ENCODE assay signal across 21 cellular contexts in the genomic region with DNA sequence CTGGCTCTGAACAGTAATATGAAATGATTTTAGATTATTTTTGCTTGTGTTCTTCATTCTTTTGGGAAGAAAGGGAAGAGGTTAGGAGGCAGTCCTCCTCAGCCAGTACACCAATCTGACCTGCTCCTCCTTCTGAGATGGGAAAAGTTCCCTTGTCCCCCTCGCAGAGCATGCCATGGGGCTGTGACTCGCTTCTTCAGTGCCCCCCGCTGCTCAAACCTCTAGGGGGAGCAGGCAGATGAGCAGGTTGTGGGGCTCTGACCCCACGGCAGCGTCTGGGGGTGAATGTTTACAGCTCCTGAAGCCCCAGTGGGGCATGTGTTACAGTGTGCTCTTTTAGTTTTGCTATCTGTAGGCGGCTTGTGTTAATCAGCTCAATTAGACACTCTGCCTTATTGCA. TPM values are rescaled to one million over a fixed set of nuclear protein-coding genes. Genes with fewer than 3 reads are reported as not detected.
DNase-seq lines count a peak whose midpoint lies in the region; ATAC-seq, FAIRE-seq and TF ChIP-seq lines count a peak whose summit lies in the region.
"Had no signal": no experiment of that assay in that cellular context is flagged by ENCODE, and none has a peak within 500 bp of the region (broad histone marks: within the 10 kb centered on the region; RNA-seq: fewer than 3 reads in every experiment).

No MANE protein-coding gene starts in this region.

- H3K27me3 Mint-ChIP-seq in activated CD8-positive, alpha-beta T cell treated with anti-CD3 and anti-CD28 coated beads for 36 hours: no peaks in the 10 kb centered on the region
- no peaks in the 10 kb centered on the region for H3K27me3 Mint-ChIP-seq in activated CD8-positive, alpha-beta T cell treated with anti-CD3 and anti-CD28 coated beads, Interleukin-2, amount 10 ng/mL, durations not matched to agents 7 days and 5 days (ENCODE audit: low read depth)

- no peak for FAIRE-seq in K562 (lab: Jason Lieb, UNC)
- FAIRE-seq: D721Med had no signal

- TF ChIP-seq EP300 in K562 (IDR thresholded peaks at IDR 0.05; ENCODE audit: low read length) (no peak), transverse colon (IDR thresholded peaks at IDR 0.05; ENCODE audit: low read depth) (no peak)

- H4K20me1 ChIP-seq in Loucy (ENCODE audit: insufficient read depth, low read length, poor library complexity, severe bottlenecking) (no peaks in the 10 kb centered on the region), K562 (replicated peaks; ENCODE audit: control insufficient read depth, insufficient read depth, low read length) (no peaks in the 10 kb centered on the region)
- H4K20me1 ChIP-seq: BLaER1 had no signal

- H3K4me2 ChIP-seq in Loucy (ENCODE audit: low read depth, low read length, poor library complexity, severe bottlenecking) (no peak overlapping the region), K562 (ENCODE audit: insufficient read depth, low read length) (no peak overlapping the region)
- H3K4me2 ChIP-seq: BLaER1 had no signal

- TF ChIP-seq CTCF in activated CD8-positive, alpha-beta T cell treated with anti-CD3 and anti-CD28 coated beads for 36 hours (IDR thresholded peaks at IDR 0.05): no peak
- TF ChIP-seq CTCF in GM06990 (IDR thresholded peaks at IDR 0.05; ENCODE audit: insufficient read depth, low read length, poor library complexity, severe bottlenecking): peak; percentile 29
- 0 out of 2 replicates have a peak, but pooled peaks have one; percentile 14 for TF ChIP-seq CTCF in Loucy (conservative IDR thresholded peaks at IDR 0.05; ENCODE audit: low read length)
- TF ChIP-seq CTCF in K562 (IDR thresholded peaks at IDR 0.05 in 2 of 3, conservative IDR thresholded peaks at IDR 0.05 in 1 of 3; ENCODE audit: insufficient read depth in 2 of 3, low read depth in 1 of 3, low read length in 3 of 3): peak in 2 of 3 experiments; percentile 28 to 35; a peak in 2 of 6 replicates
- TF ChIP-seq CTCF in transverse colon (IDR thresholded peaks at IDR 0.05): no peak

- H2AFZ ChIP-seq in Loucy (ENCODE audit: low read length): no peak overlapping the region
- H2AFZ ChIP-seq in K562 (ENCODE audit: low read depth, low read length): 0 out of 2 replicates have a peak overlapping the region, but pooled peaks have one; percentile 51

- H3K27ac Mint-ChIP-seq in activated CD8-positive, alpha-beta T cell treated with anti-CD3 and anti-CD28 coated beads for 36 hours: no peak overlapping the region
- no peak overlapping the region for H3K27ac Mint-ChIP-seq in activated CD8-positive, alpha-beta T cell treated with anti-CD3 and anti-CD28 coated beads, Interleukin-2, amount 10 ng/mL, durations not matched to agents 7 days and 5 days
- H3K27ac Mint-ChIP-seq: CD8-positive, alpha-beta T cell had no signal

- H3K36me3 ChIP-seq in GM06990 (ENCODE audit: control insufficient read depth, insufficient read depth, low read length): no peaks in the 10 kb centered on the region
- H3K36me3 ChIP-seq in Loucy (ENCODE audit: insufficient read depth, low read length): no peaks in the 10 kb centered on the region
- H3K36me3 ChIP-seq in K562 (ENCODE audit: control insufficient read depth, insufficient read depth, low read length): no peaks in the 10 kb centered on the region
- H3K36me3 ChIP-seq in transverse colon: no peaks in the 10 kb centered on the region
- H3K36me3 ChIP-seq: BLaER1, Peyer's patch had no signal

- H3K9ac ChIP-seq in Loucy (ENCODE audit: low read depth, low read length, poor library complexity, severe bottlenecking) (no peak overlapping the region), K562 (ENCODE audit: insufficient read depth in 1 of 2, low read depth in 2 of 2, low read length in 2 of 2) (no peak overlapping the region)
- H3K9ac ChIP-seq: BLaER1 had no signal

- no peak for TF ChIP-seq RAD21 in K562 (CRISPR knock-in tag; conservative IDR thresholded peaks at IDR 0.05 in 1 of 2, IDR thresholded peaks at IDR 0.05 in 1 of 2)

- H3K27ac ChIP-seq in K562 (ENCODE audit: extremely low read depth, low read depth, low read length) (no peak overlapping the region), transverse colon (no peak overlapping the region)
- H3K27ac ChIP-seq: BLaER1, Peyer's patch, SK-N-MC had no signal

- in situ Hi-C loops in K562 (cut with MboI) (no loop called here), transverse colon (cut with MboI; ENCODE audit: low pct_ligation_motif_present in 1 of 4, low pct_unique_long_range_greater_than_20kb in 1 of 4, low sequenced_read_pairs in 3 of 4) (loop anchor here in 1 of 4 donors (5.0 kb wide), 1 partner anchor 38 kb away; no protein-coding TSS in a partner anchor)

- H3K79me2 ChIP-seq in Loucy (ENCODE audit: insufficient read depth, low read length): no peaks in the 10 kb centered on the region
- no peaks in the 10 kb centered on the region for H3K79me2 ChIP-seq in K562 (ENCODE audit: control insufficient read depth, insufficient read depth, low read length)

- no peaks in the 10 kb centered on the region for H3F3A ChIP-seq in Loucy (ENCODE audit: low read depth)

- WGBS in K562 (ENCODE audit: insufficient coverage, low coverage, missing lambda C conversion rate): 19% methylated on average over 4 of the region's 6 CpGs
- WGBS in transverse colon (ENCODE audit: low coverage in 1 of 2), 2 donors: 76 to 100% methylated on average over 3 to 6 of the region's 6 CpGs

- no peak for TF ChIP-seq POLR2A in K562 (conservative IDR thresholded peaks at IDR 0.05)
- no peak for TF ChIP-seq POLR2A in transverse colon (IDR thresholded peaks at IDR 0.05)

- intact Hi-C loops in activated CD8-positive, alpha-beta T cell treated with anti-CD3 and anti-CD28 coated beads for 36 hours (cut with micrococcal nuclease): loop anchor here (5.0 kb wide), 1 partner anchor 48 kb away; no protein-coding TSS in a partner anchor
- intact Hi-C loops in K562 (cut with micrococcal nuclease) (no loop called here), transverse colon (cut with DNase I; ENCODE audit: low total_unique reads) (no loop called here)

- no peak for ATAC-seq in activated CD8-positive, alpha-beta T cell treated with anti-CD3 and anti-CD28 coated beads for 36 hours
- no peak for ATAC-seq in activated CD8-positive, alpha-beta T cell treated with anti-CD3 and anti-CD28 coated beads, Interleukin-2, amount 10 ng/mL, durations not matched to agents 7 days and 5 days
- peak; percentile 63 for ATAC-seq in K562
- ATAC-seq: CD8-positive, alpha-beta T cell; Right ventricle myocardium inferior had no signal

- no peaks in the 10 kb centered on the region for H3K9me3 Mint-ChIP-seq in activated CD8-positive, alpha-beta T cell treated with anti-CD3 and anti-CD28 coated beads for 36 hours
- H3K9me3 Mint-ChIP-seq in activated CD8-positive, alpha-beta T cell treated with anti-CD3 and anti-CD28 coated beads, Interleukin-2, amount 10 ng/mL, durations not matched to agents 7 days and 5 days (ENCODE audit: insufficient read depth): no peaks in the 10 kb centered on the region
- H3K9me3 Mint-ChIP-seq: CD8-positive, alpha-beta T cell had no signal

- H3K4me3 Mint-ChIP-seq in activated CD8-positive, alpha-beta T cell treated with anti-CD3 and anti-CD28 coated beads for 36 hours: no peak overlapping the region
- no peak overlapping the region for H3K4me3 Mint-ChIP-seq in activated CD8-positive, alpha-beta T cell treated with anti-CD3 and anti-CD28 coated beads, Interleukin-2, amount 10 ng/mL, durations not matched to agents 7 days and 5 days
- H3K4me3 Mint-ChIP-seq: CD8-positive, alpha-beta T cell had no signal

- H3K27me3 ChIP-seq in GM06990 (replicated peaks; ENCODE audit: control insufficient read depth, insufficient read depth, low read length) (no peaks in the 10 kb centered on the region; the same call in 1 of the 2 replicates), Loucy (ENCODE audit: insufficient read depth, low read length, poor library complexity, severe bottlenecking) (no peaks in the 10 kb centered on the region), K562 (ENCODE audit: control insufficient read depth in 2 of 2, insufficient read depth in 2 of 2, low read length in 2 of 2) (no peaks in the 10 kb centered on the region), transverse colon (no peaks in the 10 kb centered on the region)
- H3K27me3 ChIP-seq: BLaER1, Peyer's patch had no signal

- peaks cover 40% of the 10 kb centered on the region for H3K4me1 Mint-ChIP-seq in activated CD8-positive, alpha-beta T cell treated with anti-CD3 and anti-CD28 coated beads for 36 hours (ENCODE audit: low read depth)
- H3K4me1 Mint-ChIP-seq in activated CD8-positive, alpha-beta T cell treated with anti-CD3 and anti-CD28 coated beads, Interleukin-2, amount 10 ng/mL, durations not matched to agents 7 days and 5 days (ENCODE audit: low read depth): peaks cover 6% of the 10 kb centered on the region

- H3K9me3 ChIP-seq in Loucy (ENCODE audit: insufficient read depth, low read depth, low read length): no peaks in the 10 kb centered on the region
- no peaks in the 10 kb centered on the region for H3K9me3 ChIP-seq in K562 (replicated peaks; ENCODE audit: control insufficient read depth, insufficient read depth, low read depth, low read length)
- H3K9me3 ChIP-seq in transverse colon: no peaks in the 10 kb centered on the region
- H3K9me3 ChIP-seq: BLaER1, Peyer's patch had no signal

- DNase-seq in activated CD8-positive, alpha-beta T cell treated with anti-CD3 and anti-CD28 coated beads for 36 hours: peak; percentile 8
- no peak for DNase-seq in activated CD8-positive, alpha-beta T cell treated with anti-CD3 and anti-CD28 coated beads, Interleukin-2, amount 10 ng/mL, durations not matched to agents 7 days and 5 days
- DNase-seq in GM06990 (ENCODE audit: extremely low read depth, insufficient read length) (no peak), K562 (ENCODE audit: extremely low read depth in 1 of 4, low spot score in 3 of 4) (peak in 1 of 4 experiments; percentile 18), transverse colon (no peak), DMS79 treated with DMSO at 0.1 percent for 48 hours (lab: John Stamatoyannopoulos, UW) (no peak), NCI-H2196 treated with DMSO at 0.1 percent for 48 hours (lab: John Stamatoyannopoulos, UW; ENCODE audit: unreplicated experiment) (no peak)
- DNase-seq: CD8-positive, alpha-beta T cell; GDM1; HCEC 1CT; KG1; NCI-H1092; NCI-H146; NCI-H2227 treated with DMSO at 0.1 percent for 48 hours; NCI-H524 treated with DMSO at 0.1 percent for 48 hours; Peyer's patch had no signal

- H3K36me3 Mint-ChIP-seq in activated CD8-positive, alpha-beta T cell treated with anti-CD3 and anti-CD28 coated beads for 36 hours (ENCODE audit: low read depth): no peaks in the 10 kb centered on the region
- H3K36me3 Mint-ChIP-seq in activated CD8-positive, alpha-beta T cell treated with anti-CD3 and anti-CD28 coated beads, Interleukin-2, amount 10 ng/mL, durations not matched to agents 7 days and 5 days (ENCODE audit: low read depth): no peaks in the 10 kb centered on the region
- H3K36me3 Mint-ChIP-seq: CD8-positive, alpha-beta T cell had no signal

- H3K4me3 ChIP-seq in GM06990 (replicated peaks; ENCODE audit: low read depth, low read length) (no peak overlapping the region), Loucy (ENCODE audit: low read length, poor library complexity, severe bottlenecking) (no peak overlapping the region), K562 (no peak overlapping the region), transverse colon (no peak overlapping the region)
- H3K4me3 ChIP-seq: BLaER1, Peyer's patch, SK-N-MC had no signal

- BruUV-seq in K562 (replicated peaks; lab: Mats Ljungman, UMichigan): no TSS peak

- H3K4me1 ChIP-seq in Loucy (ENCODE audit: insufficient read depth, low read length, poor library complexity, severe bottlenecking) (no peaks in the 10 kb centered on the region), K562 (replicated peaks in 1 of 2; ENCODE audit: control insufficient read depth in 2 of 2, insufficient read depth in 2 of 2, low read length in 2 of 2) (no peaks in the 10 kb centered on the region; a peak in 1 of 5 replicates), transverse colon (peaks cover 8 to 13% (median 10%) of the 10 kb centered on the region in 4 donors)
- H3K4me1 ChIP-seq: BLaER1 had no signal

- POLR2A ChIA-PET in activated CD8-positive, alpha-beta T cell treated with anti-CD3 and anti-CD28 coated beads for 36 hours (lab: Charles Lee): no interaction called here
- POLR2A ChIA-PET in activated CD8-positive, alpha-beta T cell treated with anti-CD3 and anti-CD28 coated beads, Interleukin-2, amount 10 ng/mL, durations not matched to agents 7 days and 5 days (lab: Charles Lee): no interaction called here
- POLR2A ChIA-PET in K562 (lab: Yijun Ruan, JAX): interaction anchor here (1.7 kb wide), 1 partner anchor 9 kb away, joined by 4 read pairs; no protein-coding TSS in a partner anchor

- H3K9me2 ChIP-seq in Loucy (replicated peaks; ENCODE audit: low read depth, low read length): no peaks in the 10 kb centered on the region

- no peaks in the 10 kb centered on the region for H3K9me1 ChIP-seq in K562 (ENCODE audit: control insufficient read depth, insufficient read depth, low read length)

- CTCF ChIA-PET in activated CD8-positive, alpha-beta T cell treated with anti-CD3 and anti-CD28 coated beads for 36 hours (lab: Charles Lee): interaction anchor here (0.9 to 1.3 kb wide), 3 partner anchors 8 to 24 kb away, joined by 3 read pairs; no protein-coding TSS in a partner anchor
- CTCF ChIA-PET in activated CD8-positive, alpha-beta T cell treated with anti-CD3 and anti-CD28 coated beads, Interleukin-2, amount 10 ng/mL, durations not matched to agents 7 days and 5 days (lab: Charles Lee): no interaction called here
- CTCF ChIA-PET in K562 (lab: Yijun Ruan, JAX; ENCODE audit: low intra/inter-chr PET ratio): no interaction called here

RNA-seq across cellular contexts. Expression of a gene that starts 50.9 kb away (rescaled TPM):
- 10 to 100 TPM; 19.0 to 20.1 TPM for total RNA-seq in activated CD8-positive, alpha-beta T cell treated with anti-CD3 and anti-CD28 coated beads for 36 hours
- total RNA-seq in activated CD8-positive, alpha-beta T cell treated with anti-CD3 and anti-CD28 coated beads, Interleukin-2, amount 10 ng/mL, durations not matched to agents 7 days and 5 days: 1 to 10 TPM; 8.8 to 9.6 TPM
- 3.9 and 5.8 TPM in 2 replicates for total RNA-seq in K562 (2011; cell fraction: chromatin; rRNA removed; ENCODE audit: low replicate concordance)
- total RNA-seq in K562 (2011; cell fraction: nucleolus; rRNA removed): 4.7 and 6.2 TPM in 2 replicates
- total RNA-seq in K562 (2011; cell fraction: nucleoplasm; rRNA removed): 5.8 and 8.8 TPM in 2 replicates
- total RNA-seq in K562 (2014; rRNA removed): 8.5 and 9.7 TPM in 2 replicates
- total RNA-seq in K562 (2014; rRNA removed; fragmentation: Illumina TruSeq; extraction: Trizol): 7.3 and 8.8 TPM in 2 replicates
- 4.7 and 4.8 TPM in 2 replicates for total RNA-seq in K562 (2015; rRNA removed; fragmentation: Illumina TruSeq; extraction: Trizol)
- 9.8 and 11.9 TPM in 2 replicates for total RNA-seq in K562 (2021)
- 6.2 and 6.9 TPM in 2 replicates for polyA plus RNA-seq in K562 (2011; rRNA removed)
- 3.8 and 3.9 TPM in 2 replicates for polyA plus RNA-seq in K562 (2011; cell fraction: cytosol; rRNA removed)
- polyA plus RNA-seq in K562 (2011; cell fraction: nucleus; rRNA removed): 2.6 and 2.7 TPM in 2 replicates
- polyA plus RNA-seq in K562 (2012): 5.6 and 7.2 TPM in 2 replicates
- 9.6 and 10.1 TPM in 2 replicates for polyA plus RNA-seq in K562 (2014; fragmentation: Illumina TruSeq; extraction: Trizol)
- polyA plus RNA-seq in K562 (2014; fragmentation: Nextera tagmentation; extraction: Ambion mirVana): 1 to 10 TPM; 3.3 to 4.8 TPM
- 6.5 and 6.9 TPM in 2 replicates for polyA plus RNA-seq in K562 (2014; rRNA removed)
- 6.8 and 8.0 TPM in 2 replicates for polyA minus RNA-seq in K562 (2011; rRNA and poly(A)+ RNA removed)
- polyA minus RNA-seq in K562 (2011; cell fraction: cytosol; rRNA and poly(A)+ RNA removed): 4.5 and 5.0 TPM in 2 replicates
- polyA minus RNA-seq in K562 (2011; cell fraction: nucleus; rRNA and poly(A)+ RNA removed): 3.4 and 4.4 TPM in 2 replicates
- 100 to 1,000 TPM in 1 of 4 donors, 10 to 100 TPM in 3; 60.3 to 111 (median 82.9) TPM for total RNA-seq in transverse colon

Comparison
In these comparisons a context has a peak if more than half of its experiments do, and no peak if none do; other contexts are left out.
1. CTCF ChIP-seq: peak in GM06990 (single experiment), Loucy (single experiment) and K562 (2 of 3); none in activated CD8-positive, alpha-beta T cell treated with anti-CD3 and anti-CD28 coated beads for 36 hours (single experiment) and transverse colon (0 of 5).